ENCODE assay signal across 17 cellular contexts in the genomic region with DNA sequence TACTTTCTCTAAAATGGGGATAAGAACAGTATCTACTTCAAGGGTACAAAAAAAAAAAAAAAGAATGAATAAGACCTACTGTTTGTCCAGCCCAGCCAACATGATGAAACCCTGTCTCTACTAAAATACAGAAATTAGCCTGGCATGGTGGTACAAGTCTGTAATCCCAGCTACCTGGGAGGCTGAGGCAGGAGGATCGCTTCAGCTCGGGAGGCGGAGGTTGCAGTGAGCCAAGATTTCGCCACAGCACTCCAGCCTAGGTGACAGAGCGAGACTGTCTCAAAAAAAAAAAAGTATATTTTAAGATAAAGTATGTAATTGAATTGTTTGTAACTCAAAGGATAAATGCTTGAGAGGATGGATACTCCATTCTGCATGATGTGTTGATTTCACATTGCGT. TPM values are rescaled to one million over a fixed set of nuclear protein-coding genes. Genes with fewer than 3 reads are reported as not detected.
DNase-seq lines count a peak whose midpoint lies in the region; ATAC-seq and TF ChIP-seq lines count a peak whose summit lies in the region.
"Had no signal": no experiment of that assay in that cellular context is flagged by ENCODE, and none has a peak within 500 bp of the region (broad histone marks: within the 10 kb centered on the region; RNA-seq: fewer than 3 reads in every experiment).

No MANE protein-coding gene starts in this region.

- H3K36me3 ChIP-seq in OCI-LY7 (ENCODE audit: insufficient read depth, low read length) = peaks cover 9% of the 10 kb centered on the region; the same call in 1 of the 2 replicates
- H3K36me3 ChIP-seq: gastroesophageal sphincter, spleen had no signal

- peaks cover 9% of the 10 kb centered on the region for H3K4me1 ChIP-seq in OCI-LY7 (ENCODE audit: insufficient read depth, low read length, poor library complexity, severe bottlenecking)
- H3K4me1 ChIP-seq: parathyroid adenoma had no signal

- H3K9me2 ChIP-seq in OCI-LY7 (ENCODE audit: insufficient read depth, low read length) = no peaks in the 10 kb centered on the region

- intact Hi-C loops in OCI-LY7 (cut with micrococcal nuclease; ENCODE audit: unreplicated experiment) = loop anchor here (5.0 kb wide), 1 partner anchor 327 kb away; a partner anchor contains a TSS

- H3K9me3 ChIP-seq in OCI-LY7 (ENCODE audit: low read length) = no peaks in the 10 kb centered on the region
- H3K9me3 ChIP-seq: gastroesophageal sphincter, spleen, testis had no signal

- no peaks in the 10 kb centered on the region for H3K36me3 Mint-ChIP-seq in activated naive CD4-positive, alpha-beta T cell treated with anti-CD3 and anti-CD28 coated beads, Interleukin-2, amount 50 U/mL, for 24 hours
- H3K36me3 Mint-ChIP-seq in activated naive CD4-positive, alpha-beta T cell treated with anti-CD3 and anti-CD28 coated beads, Interleukin-2, amount 50 U/mL, for 72 hours = peaks cover 9 to 16% of the 10 kb centered on the region in 2 donors
- H3K36me3 Mint-ChIP-seq in chondrocyte (ENCODE audit: low read depth) = no peaks in the 10 kb centered on the region

- no peak overlapping the region for H3K27ac ChIP-seq in OCI-LY7 (ENCODE audit: low read depth, low read length, poor library complexity, severe bottlenecking)
- H3K27ac ChIP-seq: parathyroid adenoma had no signal

- H3K9me3 Mint-ChIP-seq in activated naive CD4-positive, alpha-beta T cell treated with anti-CD3 and anti-CD28 coated beads, Interleukin-2, amount 50 U/mL, for 24 hours = no peaks in the 10 kb centered on the region
- H3K9me3 Mint-ChIP-seq in activated naive CD4-positive, alpha-beta T cell treated with anti-CD3 and anti-CD28 coated beads, Interleukin-2, amount 50 U/mL, for 72 hours = no peaks in the 10 kb centered on the region
- no peaks in the 10 kb centered on the region for H3K9me3 Mint-ChIP-seq in chondrocyte (ENCODE audit: low read depth)
- no peaks in the 10 kb centered on the region for H3K9me3 Mint-ChIP-seq in stimulated activated naive CD8-positive, alpha-beta T cell treated with anti-CD3 and anti-CD28 coated beads, Interleukin-15, amount 100 ng/mL, for 72 hours

- H3K27ac Mint-ChIP-seq in activated naive CD4-positive, alpha-beta T cell treated with anti-CD3 and anti-CD28 coated beads, Interleukin-2, amount 50 U/mL, for 24 hours = no peak overlapping the region
- H3K27ac Mint-ChIP-seq in activated naive CD4-positive, alpha-beta T cell treated with anti-CD3 and anti-CD28 coated beads, Interleukin-2, amount 50 U/mL, for 72 hours = no peak overlapping the region
- H3K27ac Mint-ChIP-seq in chondrocyte (ENCODE audit: unreplicated experiment) = no peak overlapping the region
- H3K27ac Mint-ChIP-seq in stimulated activated naive CD8-positive, alpha-beta T cell treated with anti-CD3 and anti-CD28 coated beads, Interleukin-15, amount 100 ng/mL, for 72 hours = no peak overlapping the region

- TF ChIP-seq CTCF in OCI-LY7 (conservative IDR thresholded peaks at IDR 0.05; ENCODE audit: low read length) (no peak), chondrocyte (IDR thresholded peaks at IDR 0.05) (no peak)

- POLR2A ChIA-PET in OCI-LY7 (lab: Charles Lee) = interaction anchor here (0.7 kb wide), 1 partner anchor 51 kb away, joined by 3 read pairs; no protein-coding TSS in a partner anchor

- no peak for DNase-seq in activated naive CD4-positive, alpha-beta T cell treated with anti-CD3 and anti-CD28 coated beads, Interleukin-2, amount 50 U/mL, for 72 hours (ENCODE audit: low spot score in 2 of 2)
- DNase-seq in OCI-LY7 (ENCODE audit: low spot score) = no peak
- no peak for DNase-seq in chondrocyte (ENCODE audit: low spot score)
- DNase-seq in stimulated activated naive CD8-positive, alpha-beta T cell treated with anti-CD3 and anti-CD28 coated beads, Interleukin-15, amount 100 ng/mL, for 72 hours = no peak
- DNase-seq in GM19240 (ENCODE audit: insufficient read length, low spot score) = no peak
- DNase-seq: activated gamma-delta T cell, AML-193, caudate nucleus, mesenchymal stem cell, NCI-H1048, spleen, testis had no signal

- CTCF ChIA-PET in OCI-LY7 (lab: Charles Lee; ENCODE audit: unreplicated experiment) = no interaction called here

- peak overlapping the region; percentile 99 for H3K4me3 Mint-ChIP-seq in activated naive CD4-positive, alpha-beta T cell treated with anti-CD3 and anti-CD28 coated beads, Interleukin-2, amount 50 U/mL, for 24 hours
- peak overlapping the region; percentile 96 for H3K4me3 Mint-ChIP-seq in chondrocyte (ENCODE audit: unreplicated experiment)
- H3K4me3 Mint-ChIP-seq in stimulated activated naive CD8-positive, alpha-beta T cell treated with anti-CD3 and anti-CD28 coated beads, Interleukin-15, amount 100 ng/mL, for 72 hours = peak overlapping the region; percentile 91 to 98

- no peaks in the 10 kb centered on the region for H4K20me1 ChIP-seq in OCI-LY7 (ENCODE audit: insufficient read depth, low read length)

- H3K79me2 ChIP-seq in OCI-LY7 (ENCODE audit: insufficient read depth, low read depth, low read length) = peaks cover 53% of the 10 kb centered on the region

- peak overlapping the region; percentile 89 for H3K4me2 ChIP-seq in OCI-LY7 (ENCODE audit: low read length)

- no peak for ATAC-seq in activated naive CD4-positive, alpha-beta T cell treated with anti-CD3 and anti-CD28 coated beads, Interleukin-2, amount 50 U/mL, for 72 hours
- ATAC-seq in stimulated activated naive CD8-positive, alpha-beta T cell treated with anti-CD3 and anti-CD28 coated beads, Interleukin-15, amount 100 ng/mL, for 72 hours = no peak
- ATAC-seq in GM21447 (IDR thresholded peaks at IDR 0.05; ENCODE audit: unreplicated experiment) (no peak), GM21390 (IDR thresholded peaks at IDR 0.05; ENCODE audit: unreplicated experiment) (no peak)
- ATAC-seq: gastroesophageal sphincter had no signal

- BruUV-seq in OCI-LY7 (replicated peaks; lab: Mats Ljungman, UMichigan) = no TSS peak

- no peak overlapping the region for H2AFZ ChIP-seq in OCI-LY7 (ENCODE audit: low read length)
- H2AFZ ChIP-seq: parathyroid adenoma had no signal

- H3K4me1 Mint-ChIP-seq in activated naive CD4-positive, alpha-beta T cell treated with anti-CD3 and anti-CD28 coated beads, Interleukin-2, amount 50 U/mL, for 24 hours = peaks cover 26% of the 10 kb centered on the region
- H3K4me1 Mint-ChIP-seq in chondrocyte (ENCODE audit: low read depth) = peaks cover 32% of the 10 kb centered on the region
- H3K4me1 Mint-ChIP-seq in stimulated activated naive CD8-positive, alpha-beta T cell treated with anti-CD3 and anti-CD28 coated beads, Interleukin-15, amount 100 ng/mL, for 72 hours = peaks cover 29% of the 10 kb centered on the region

- no peaks in the 10 kb centered on the region for H3K27me3 Mint-ChIP-seq in activated naive CD4-positive, alpha-beta T cell treated with anti-CD3 and anti-CD28 coated beads, Interleukin-2, amount 50 U/mL, for 24 hours
- H3K27me3 Mint-ChIP-seq in chondrocyte (ENCODE audit: low read depth) = no peaks in the 10 kb centered on the region
- H3K27me3 Mint-ChIP-seq in stimulated activated naive CD8-positive, alpha-beta T cell treated with anti-CD3 and anti-CD28 coated beads, Interleukin-15, amount 100 ng/mL, for 72 hours = no peaks in the 10 kb centered on the region

- peak overlapping the region; percentile 79 for H3K4me3 ChIP-seq in OCI-LY7 (ENCODE audit: low read depth, low read length, poor library complexity, severe bottlenecking)

RNA-seq across cellular contexts. Expression of a gene that starts 2.0 kb away (rescaled TPM):
- total RNA-seq in activated naive CD4-positive, alpha-beta T cell treated with anti-CD3 and anti-CD28 coated beads, Interleukin-2, amount 50 U/mL, for 72 hours = 10 to 100 TPM; 11.1 to 15.0 TPM
- 11.4 and 11.9 TPM in 2 replicates for total RNA-seq in OCI-LY7 (2014; rRNA removed; shearing (Covaris generic))
- total RNA-seq in OCI-LY7 (2022) (23.3 and 24.5 TPM in 2 replicates), chondrocyte (9.8 to 20.8 TPM (median 20.1 TPM) in 3 replicates)

RNA-seq across cellular contexts. Expression of a gene that starts 36.6 kb away (rescaled TPM):
- total RNA-seq in activated naive CD4-positive, alpha-beta T cell treated with anti-CD3 and anti-CD28 coated beads, Interleukin-2, amount 50 U/mL, for 72 hours = 100 to 1,000 TPM; 134 to 152 TPM
- total RNA-seq in OCI-LY7 (2014; rRNA removed; shearing (Covaris generic)) = 158 and 210 TPM in 2 replicates
- total RNA-seq in OCI-LY7 (2022) (177 and 184 TPM in 2 replicates), chondrocyte (72.7 to 80.6 TPM (median 75.0 TPM) in 3 replicates)
